Comparison of ENCODE assay signal across 8 cellular contexts in genomic region chr15:73273181-73274002, GRCh38.
A peak's percentile ranks its signal among the peaks of the same experiment; 100 is the strongest.
DNase-seq lines count a peak whose midpoint lies in the region; ATAC-seq, FAIRE-seq and TF ChIP-seq lines count a peak whose summit lies in the region.

No MANE protein-coding gene starts in this region.

- no peak for ATAC-seq in GM18867 (IDR thresholded peaks at IDR 0.05; ENCODE audit: unreplicated experiment)

- H3K4me3 ChIP-seq in AG04449 (ENCODE audit: low read depth, low read length) = no peak overlapping the region

- CTCF ChIA-PET in AG04449 (lab: Yijun Ruan, JAX) = interaction anchor here (0.6 to 12.2 kb wide), 15 partner anchors 9 to 674 kb away, joined by 3 to 193 read pairs (median 6); no protein-coding TSS in a partner anchor

- peak; percentile 73 for TF ChIP-seq CTCF in AG04449 (IDR thresholded peaks at IDR 0.05; ENCODE audit: insufficient read depth, low read length, missing control alignments)

- no peak for DNase-seq in AG04449 (ENCODE audit: low read depth, low spot score)
- peak; percentile 22 for DNase-seq in GM18507 (ENCODE audit: extremely low spot score, insufficient read length, low read depth)
- DNase-seq in NCI-H1694 (lab: John Stamatoyannopoulos, UW) = peak; percentile 32
- DNase-seq in UCSD-AML1 (lab: John Stamatoyannopoulos, UW; ENCODE audit: unreplicated experiment) = peak; percentile 22
- DNase-seq in cerebellum (ENCODE audit: low spot score) = peak; percentile 63
- DNase-seq in left kidney (ENCODE audit: low read depth, low spot score) = peak; percentile 84
- DNase-seq in stimulated activated CD4-positive, alpha-beta T cell treated with anti-CD3 and anti-CD28 coated beads, Interleukin-4, amount 100 ng/mL, for 24 hours = peak; percentile 57

- POLR2A ChIA-PET in AG04449 (lab: Yijun Ruan, JAX) = no interaction called here

- FAIRE-seq in GM18507 (lab: Jason Lieb, UNC) = peak; percentile 60
